24 cellular contexts compared by ENCODE assay signal in the genomic region with DNA sequence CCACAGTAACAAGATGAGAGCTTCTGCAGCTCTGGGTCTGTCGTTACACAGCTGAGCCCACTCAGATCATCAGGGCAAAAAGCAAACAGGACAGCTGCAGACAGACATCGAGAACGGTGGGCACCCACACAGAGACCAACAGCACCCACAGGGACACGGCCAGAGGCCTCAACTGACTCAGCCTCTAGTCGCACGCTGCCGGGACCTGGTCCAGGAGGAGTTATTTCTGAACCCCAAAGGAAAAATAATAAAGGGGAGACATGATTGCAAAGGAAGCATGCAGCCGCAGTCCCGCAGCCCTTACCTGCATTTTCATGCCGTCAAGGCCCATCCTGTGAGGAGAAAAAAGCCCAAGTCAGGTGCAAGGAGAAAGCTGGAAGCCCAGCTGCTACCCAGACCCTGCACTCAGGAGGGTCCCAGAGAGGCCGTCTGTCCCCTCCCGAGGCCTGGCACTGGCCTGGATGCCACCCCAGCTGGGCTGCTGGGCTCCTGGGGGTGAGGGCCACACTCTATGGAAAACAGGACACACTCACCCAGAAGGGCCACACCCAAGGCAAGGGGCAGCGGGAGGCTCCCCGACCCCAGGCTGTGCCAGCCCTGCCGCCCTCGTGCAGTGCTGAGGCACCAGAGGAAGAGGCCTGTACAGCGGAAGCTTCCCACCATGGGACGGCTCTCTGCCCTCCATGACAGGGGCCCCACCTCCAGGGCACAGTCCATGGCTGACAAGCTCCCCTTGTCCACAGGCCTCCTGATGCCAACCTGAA. TPM values are rescaled to one million over a fixed set of nuclear protein-coding genes. Genes with fewer than 3 reads are reported as not detected.
DNase-seq lines count a peak whose midpoint lies in the region; ATAC-seq, FAIRE-seq and TF ChIP-seq lines count a peak whose summit lies in the region.
"Had no signal": no experiment of that assay in that cellular context is flagged by ENCODE, and none has a peak within 500 bp of the region (broad histone marks: within the 10 kb centered on the region; RNA-seq: fewer than 3 reads in every experiment).

No MANE protein-coding gene starts in this region.

- DNase-seq in GM12892 (ENCODE audit: insufficient read length): peak; percentile 3
- DNase-seq in RWPE2 (ENCODE audit: low spot score): peak; percentile 63
- DNase-seq in glutamatergic neuron: no peak
- peak; percentile 67 for DNase-seq in spleen
- DNase-seq in osteocyte (ENCODE audit: extremely low spot score, unreplicated experiment): no peak
- no peak for DNase-seq in activated CD4-positive, CD25-positive, alpha-beta regulatory T cell (lab: John Stamatoyannopoulos, UW)
- DNase-seq in NCI-H146 treated with DMSO at 0.1 percent for 48 hours (lab: John Stamatoyannopoulos, UW; ENCODE audit: unreplicated experiment): no peak
- DNase-seq: activated CD4-positive, alpha-beta T cell treated with anti-CD3 and anti-CD28 coated beads, Interleukin-2, amount 10 ng/mL, durations not matched to agents 24 days and 14 days; activated T-cell treated with anti-CD3 and anti-CD28 coated beads, Interleukin-2, amount 50 U/mL, for 72 hours; Calu3; caudate nucleus; DND-41; NCI-H1417 treated with DMSO at 0.1 percent for 48 hours; stimulated activated CD4-positive, alpha-beta T cell treated with anti-CD3 and anti-CD28 coated beads, Interleukin-2, amount 100 ng/mL, for 48 hours had no signal

- intact Hi-C loops in spleen (cut with DNase I; ENCODE audit: low total_unique reads): no loop called here

- peaks cover 4% of the 10 kb centered on the region for H3K36me3 Mint-ChIP-seq in glutamatergic neuron (ENCODE audit: unreplicated experiment)
- peaks cover 13% of the 10 kb centered on the region for H3K36me3 Mint-ChIP-seq in osteocyte (ENCODE audit: unreplicated experiment)
- H3K36me3 Mint-ChIP-seq: activated naive CD8-positive, alpha-beta T cell had no signal

- H3K4me3 Mint-ChIP-seq in glutamatergic neuron (ENCODE audit: unreplicated experiment): no peak overlapping the region
- no peak overlapping the region for H3K4me3 Mint-ChIP-seq in osteocyte (ENCODE audit: unreplicated experiment)
- H3K4me3 Mint-ChIP-seq: activated CD4-positive, alpha-beta T cell treated with anti-CD3 and anti-CD28 coated beads, Interleukin-2, amount 10 ng/mL, durations not matched to agents 24 days and 14 days; activated naive CD8-positive, alpha-beta T cell; activated T-cell treated with anti-CD3 and anti-CD28 coated beads, Interleukin-2, amount 50 U/mL, for 72 hours; nephron; T-helper 2 cell treated with Interferon-gamma antibody and Interleukin-4, amounts not matched to agents 5 μg/mL and 100 μg/mL, for 36 hours had no signal

- H3K9me3 Mint-ChIP-seq in glutamatergic neuron (ENCODE audit: unreplicated experiment) (peaks cover 10% of the 10 kb centered on the region), osteocyte (ENCODE audit: unreplicated experiment) (no peaks in the 10 kb centered on the region)
- H3K9me3 Mint-ChIP-seq: activated CD4-positive, alpha-beta T cell treated with anti-CD3 and anti-CD28 coated beads, Interleukin-2, amount 10 ng/mL, durations not matched to agents 24 days and 14 days; activated T-cell treated with anti-CD3 and anti-CD28 coated beads, Interleukin-2, amount 50 U/mL, for 72 hours; nephron; T-helper 2 cell treated with Interferon-gamma antibody and Interleukin-4, amounts not matched to agents 5 μg/mL and 100 μg/mL, for 36 hours had no signal

- no peak; the same call in 2 of the 3 replicates for ATAC-seq in RWPE2 (ENCODE audit: low read depth)
- ATAC-seq: activated T-cell treated with anti-CD3 and anti-CD28 coated beads, Interleukin-2, amount 50 U/mL, for 72 hours; right cardiac atrium; SK-N-SH treated with all-trans-retinoic acid at 6 μM for 48 hours had no signal

- H3K36me3 ChIP-seq in RWPE2 (ENCODE audit: low read depth): peaks cover 79% of the 10 kb centered on the region
- peaks cover 0 to 98% (median 33%) of the 10 kb centered on the region in 6 donors for H3K36me3 ChIP-seq in spleen

- TF ChIP-seq POLR2A in GM12892 (IDR thresholded peaks at IDR 0.05; ENCODE audit: low read depth, low read length) (no peak), spleen (IDR thresholded peaks at IDR 0.05) (no peak)

- H3K27ac ChIP-seq in RWPE2 (ENCODE audit: poor library complexity, severe bottlenecking) (no peak overlapping the region), spleen (no peak overlapping the region)
- H3K27ac ChIP-seq: C4-2B had no signal

- H3K27me3 ChIP-seq in RWPE2 (ENCODE audit: insufficient read depth, poor library complexity, severe bottlenecking) (no peaks in the 10 kb centered on the region), spleen (replicated peaks in 1 of 7) (no peaks in the 10 kb centered on the region)
- H3K27me3 ChIP-seq: dorsolateral prefrontal cortex had no signal

- H3K27me3 Mint-ChIP-seq in glutamatergic neuron (ENCODE audit: unreplicated experiment) (peaks cover 11% of the 10 kb centered on the region), osteocyte (ENCODE audit: unreplicated experiment) (no peaks in the 10 kb centered on the region)
- H3K27me3 Mint-ChIP-seq: activated CD4-positive, alpha-beta T cell treated with anti-CD3 and anti-CD28 coated beads, Interleukin-2, amount 10 ng/mL, durations not matched to agents 24 days and 14 days; activated naive CD8-positive, alpha-beta T cell had no signal

- H3K9me3 ChIP-seq in RWPE2 (ENCODE audit: severe bottlenecking) (no peaks in the 10 kb centered on the region), spleen (no peaks in the 10 kb centered on the region)
- H3K9me3 ChIP-seq: HAP-1 had no signal

- WGBS in spleen, 5 donors: 93 to 97% (median 94%) methylated on average over 12 to 18 of the region's 18 CpGs

- TF ChIP-seq CTCF in RWPE2 (IDR thresholded peaks at IDR 0.05; ENCODE audit: poor library complexity, severe bottlenecking) (no peak), glutamatergic neuron (IDR thresholded peaks at IDR 0.05; ENCODE audit: partially characterized antibody, unreplicated experiment) (no peak), spleen (IDR thresholded peaks at IDR 0.05 in 8 of 11, conservative IDR thresholded peaks at IDR 0.05 in 3 of 11) (no peak), osteocyte (IDR thresholded peaks at IDR 0.05) (no peak)

- H3K27ac Mint-ChIP-seq in glutamatergic neuron (ENCODE audit: unreplicated experiment) (peak overlapping the region; percentile 53), osteocyte (ENCODE audit: unreplicated experiment) (no peak overlapping the region)
- H3K27ac Mint-ChIP-seq: activated CD4-positive, alpha-beta T cell treated with anti-CD3 and anti-CD28 coated beads, Interleukin-2, amount 10 ng/mL, durations not matched to agents 24 days and 14 days; activated naive CD8-positive, alpha-beta T cell; activated T-cell treated with anti-CD3 and anti-CD28 coated beads, Interleukin-2, amount 50 U/mL, for 72 hours; nephron; T-helper 2 cell treated with Interferon-gamma antibody and Interleukin-4, amounts not matched to agents 5 μg/mL and 100 μg/mL, for 36 hours had no signal

- H3K4me3 ChIP-seq in RWPE2 (ENCODE audit: severe bottlenecking) (no peak overlapping the region), spleen (no peak overlapping the region)
- H3K4me3 ChIP-seq: dorsolateral prefrontal cortex, HAP-1 had no signal

- H3K4me1 Mint-ChIP-seq in glutamatergic neuron (ENCODE audit: low read depth, unreplicated experiment) (peaks cover 15% of the 10 kb centered on the region), osteocyte (ENCODE audit: unreplicated experiment) (peaks cover 6% of the 10 kb centered on the region)
- H3K4me1 Mint-ChIP-seq: nephron had no signal

- no peaks in the 10 kb centered on the region for H3K4me1 ChIP-seq in RWPE2 (ENCODE audit: insufficient read depth, poor library complexity, severe bottlenecking)
- no peaks in the 10 kb centered on the region for H3K4me1 ChIP-seq in spleen
- H3K4me1 ChIP-seq: HAP-1 had no signal

- FAIRE-seq in GM12892 (lab: Jason Lieb, UNC): no peak
- FAIRE-seq: islet of Langerhans had no signal

RNA-seq across cellular contexts. Expression of gene LSS, which starts 15.7 kb away (rescaled TPM):
- 33.0 TPM for polyA plus RNA-seq in GM12892 (2012; ENCODE audit: missing spikeins)
- total RNA-seq in glutamatergic neuron (ENCODE audit: unreplicated experiment) (390 TPM), spleen (10 to 100 TPM; 18.2 to 31.2 (median 28.8) TPM), osteocyte (92.0 and 101 TPM in 2 replicates)
- polyA plus RNA-seq in spleen: 10 to 100 TPM in 1 of 3 donors, 1 to 10 TPM in 2; 6.3 to 17.5 (median 9.8) TPM

RNA-seq across cellular contexts. Expression of gene SPATC1L, which starts 28.6 kb away (rescaled TPM):
- polyA plus RNA-seq in GM12892 (2012; ENCODE audit: missing spikeins): 3.8 TPM
- total RNA-seq in glutamatergic neuron (ENCODE audit: unreplicated experiment) (58.7 TPM), spleen (10 to 100 TPM in 2 of 7 donors, 1 to 10 TPM in 5; 4.4 to 10.5 (median 7.7) TPM), osteocyte (17.5 and 18.9 TPM in 2 replicates)
- polyA plus RNA-seq in spleen: 10 to 100 TPM; 10.8 to 13.4 (median 13.1) TPM

RNA-seq across cellular contexts. Expression of gene FTCD, which starts 57.5 kb away (rescaled TPM):
- polyA plus RNA-seq in GM12892 (2012; ENCODE audit: missing spikeins): 1.3 TPM
- total RNA-seq in glutamatergic neuron (ENCODE audit: unreplicated experiment): 13.4 TPM
- total RNA-seq in spleen: 1 to 10 TPM in 1 of 7 donors, under 1 TPM in 1, not detected in 5; 0.81 to 1.7 TPM
- polyA plus RNA-seq in spleen: 1 to 10 TPM in 1 of 3 donors, under 1 TPM in 2; 0.35 to 2.8 (median 0.38) TPM
- 2.3 and 2.5 TPM in 2 replicates for total RNA-seq in osteocyte
- total RNA-seq: lung microvascular endothelial cell had no signal

Comparison
In these comparisons a context has a peak if more than half of its experiments do, and no peak if none do; other contexts are left out.
1. DNase-seq: peak in GM12892 (single experiment), RWPE2 (single experiment) and spleen (single experiment); none in glutamatergic neuron (single experiment), osteocyte (single experiment), activated CD4-positive, CD25-positive, alpha-beta regulatory T cell (0 of 4) and NCI-H146 treated with DMSO at 0.1 percent for 48 hours (single experiment).